In the genomic region with DNA sequence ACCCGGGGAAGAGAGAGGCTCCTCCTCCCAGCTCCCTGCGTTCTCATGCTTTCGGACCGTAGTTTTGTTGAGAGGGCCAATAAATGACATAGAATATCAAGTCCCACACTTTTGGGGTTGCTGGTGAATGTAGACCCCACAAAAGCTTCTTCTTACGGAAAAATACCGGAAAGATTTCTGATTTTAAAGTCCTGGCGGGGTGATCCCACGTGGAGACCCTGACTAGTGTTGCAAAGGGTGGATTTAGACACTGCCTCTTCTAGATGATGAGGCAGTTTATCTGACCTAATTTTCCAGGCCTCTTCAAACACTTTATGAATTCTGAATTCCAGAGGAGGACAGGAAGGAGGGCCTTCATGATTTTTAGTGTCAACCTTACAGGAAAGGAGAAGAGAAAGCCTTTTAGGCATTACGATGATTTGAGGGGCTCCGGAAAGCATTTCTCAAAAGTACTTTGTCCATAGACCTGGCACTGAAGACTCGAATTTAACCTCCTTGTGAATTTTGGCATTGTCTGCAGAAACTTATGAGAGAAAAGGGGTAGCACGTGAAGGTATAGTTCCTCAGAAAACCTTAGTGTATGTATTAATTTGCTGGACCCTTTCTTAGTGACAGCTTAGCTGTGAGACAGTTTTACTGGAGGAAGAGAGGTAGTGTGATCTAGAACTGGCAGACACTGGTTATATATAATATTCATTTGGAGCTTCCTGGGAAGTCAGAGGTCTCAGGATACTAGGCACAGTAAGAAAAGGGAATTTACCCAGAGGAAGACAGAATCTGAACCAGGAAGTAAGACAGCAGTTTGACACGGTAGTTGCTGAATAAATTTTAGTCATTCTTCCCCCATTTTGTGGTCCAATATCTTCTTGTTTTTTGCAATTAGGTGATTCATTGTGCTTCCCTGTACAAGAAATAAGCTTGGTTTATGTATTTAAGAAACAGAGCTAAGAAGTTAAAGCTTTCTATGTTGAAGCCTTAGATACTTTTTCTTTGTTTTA, we compare ENCODE assay signal across 6 cellular contexts. TPM values are rescaled to one million over a fixed set of nuclear protein-coding genes. Genes with fewer than 3 reads are reported as not detected.
A peak's percentile ranks its signal among the peaks of the same experiment; 100 is the strongest.
DNase-seq lines count a peak whose midpoint lies in the region; ATAC-seq and TF ChIP-seq lines count a peak whose summit lies in the region.

No MANE protein-coding gene starts in this region.

- no peak for TF ChIP-seq POLR2A in thyroid gland (IDR thresholded peaks at IDR 0.05)

- H3K36me3 Mint-ChIP-seq in glutamatergic neuron (ENCODE audit: unreplicated experiment) = no peaks in the 10 kb centered on the region

- peaks cover 13 to 21% of the 10 kb centered on the region in 2 donors for H3K36me3 ChIP-seq in thyroid gland

- intact Hi-C loops in thyroid gland (cut with DNase I) = no loop called here

- H3K4me3 ChIP-seq in thyroid gland (replicated peaks in 1 of 3) = peak overlapping the region in 2 of 3 donors; percentile 58 to 59

- H3K27ac ChIP-seq in 22Rv1 (peak overlapping the region; percentile 96), thyroid gland (peak overlapping the region; percentile 91 to 97 (median 94))

- DNase-seq in RPMI8226 (peak; percentile 38), glutamatergic neuron (no peak), thyroid gland (peak; percentile 32 to 33), SW 1271 (lab: John Stamatoyannopoulos, UW) (no peak)

- no peaks in the 10 kb centered on the region for H3K27me3 ChIP-seq in thyroid gland

- peak; percentile 4 for ATAC-seq in GM21447 (IDR thresholded peaks at IDR 0.05; ENCODE audit: unreplicated experiment)

- TF ChIP-seq CTCF in 22Rv1 (IDR thresholded peaks at IDR 0.05) (no peak), glutamatergic neuron (IDR thresholded peaks at IDR 0.05; ENCODE audit: partially characterized antibody, unreplicated experiment) (no peak), thyroid gland (IDR thresholded peaks at IDR 0.05) (no peak)

- H3K4me1 ChIP-seq in thyroid gland = peaks cover 29 to 32% of the 10 kb centered on the region in 2 donors

- WGBS in thyroid gland, 2 donors = 5% methylated on average over 13 of the region's 13 CpGs

- H3K9me3 ChIP-seq in thyroid gland = no peaks in the 10 kb centered on the region

- peak overlapping the region; percentile 91 for H3K27ac Mint-ChIP-seq in glutamatergic neuron (ENCODE audit: unreplicated experiment)

- peak overlapping the region; percentile 93 for H3K4me3 Mint-ChIP-seq in glutamatergic neuron (ENCODE audit: unreplicated experiment)

- no peaks in the 10 kb centered on the region for H3K27me3 Mint-ChIP-seq in glutamatergic neuron (ENCODE audit: unreplicated experiment)

- no peaks in the 10 kb centered on the region for H3K9me3 Mint-ChIP-seq in glutamatergic neuron (ENCODE audit: unreplicated experiment)

- peaks cover 16% of the 10 kb centered on the region for H3K4me1 Mint-ChIP-seq in glutamatergic neuron (ENCODE audit: low read depth, unreplicated experiment)

RNA-seq across cellular contexts. Expression of gene TMEM167B, which starts 0.9 kb away (rescaled TPM):
- total RNA-seq in glutamatergic neuron (ENCODE audit: unreplicated experiment) (30.8 TPM), thyroid gland (10 to 100 TPM; 36.5 to 46.5 (median 39.2) TPM)

RNA-seq across cellular contexts. Expression of gene TAF13, which starts 15.7 kb away (rescaled TPM):
- total RNA-seq in glutamatergic neuron (ENCODE audit: unreplicated experiment) (66.0 TPM), thyroid gland (10 to 100 TPM; 25.6 to 47.1 (median 43.9) TPM)

RNA-seq across cellular contexts. Expression of gene ELAPOR1, which starts 22.4 kb away (rescaled TPM):
- total RNA-seq in glutamatergic neuron (ENCODE audit: unreplicated experiment) (1.5 TPM), thyroid gland (10 to 100 TPM in 2 of 4 donors, 1 to 10 TPM in 2; 4.7 to 24.0 (median 12.3) TPM)

RNA-seq across cellular contexts. Expression of gene WDR47, which starts 49.6 kb away (rescaled TPM):
- total RNA-seq in glutamatergic neuron (ENCODE audit: unreplicated experiment) (128 TPM), thyroid gland (10 to 100 TPM in 3 of 4 donors, 1 to 10 TPM in 1; 9.4 to 23.2 (median 12.9) TPM)

Comparison
In these comparisons a context has a peak if more than half of its experiments do, and no peak if none do; other contexts are left out.
1. DNase-seq: peak in RPMI8226 (single experiment) and thyroid gland (2 of 2); none in glutamatergic neuron (single experiment) and SW 1271 (0 of 2).